Comparison of ENCODE assay signal across 17 cellular contexts in genomic region chr1:201566933-201567801, GRCh38. TPM values are rescaled to one million over a fixed set of nuclear protein-coding genes. Genes with fewer than 3 reads are reported as not detected.
A peak's percentile ranks its signal among the peaks of the same experiment; 100 is the strongest.
DNase-seq lines count a peak whose midpoint lies in the region; ATAC-seq, FAIRE-seq and TF ChIP-seq lines count a peak whose summit lies in the region.
"Had no signal": no experiment of that assay in that cellular context is flagged by ENCODE, and none has a peak within 500 bp of the region (broad histone marks: within the 10 kb centered on the region; RNA-seq: fewer than 3 reads in every experiment).

No MANE protein-coding gene starts in this region.

- H3K79me1 ChIP-seq in neuronal stem cell (ENCODE audit: low read depth, low read length) = no peaks in the 10 kb centered on the region

- no peak overlapping the region for H3K4me2 ChIP-seq in neuronal stem cell (ENCODE audit: insufficient read depth, low read length, poor library complexity, severe bottlenecking)
- no peak overlapping the region for H3K4me2 ChIP-seq in Karpas-422 (ENCODE audit: low read depth, low read length, poor library complexity, severe bottlenecking)

- no peak overlapping the region for H3K4me3 Mint-ChIP-seq in brain
- no peak overlapping the region for H3K4me3 Mint-ChIP-seq in activated naive CD4-positive, alpha-beta T cell treated with anti-CD3 and anti-CD28 coated beads, Interleukin-2, amount 10 ng/mL, durations not matched to agents 7 days and 5 days
- H3K4me3 Mint-ChIP-seq: activated CD4-positive, alpha-beta T cell treated with anti-CD3 and anti-CD28 coated beads, Interleukin-2, amount 10 ng/mL, durations not matched to agents 7 days and 5 days; nephron; stimulated activated naive B cell treated with anti-CD40 and anti-IgM and Interleukin-4, amounts not matched to agents 10 μg/mL and 1 μg/mL and 100 μg/mL, for 72 hours; type B pancreatic cell had no signal

- no peaks in the 10 kb centered on the region for H3K79me2 ChIP-seq in Karpas-422 (ENCODE audit: low read length)

- H3K9me3 ChIP-seq in neuronal stem cell (replicated peaks in 1 of 2; ENCODE audit: control insufficient read depth in 2 of 2, insufficient read depth in 1 of 2, low read depth in 1 of 2, low read length in 2 of 2) = no peaks in the 10 kb centered on the region
- H3K9me3 ChIP-seq in kidney (ENCODE audit: control insufficient read depth in 1 of 2, low read length in 2 of 2) = no peaks in the 10 kb centered on the region
- H3K9me3 ChIP-seq in Karpas-422 (ENCODE audit: low read length) = no peaks in the 10 kb centered on the region

- no peak for ATAC-seq in HG03442 (IDR thresholded peaks at IDR 0.05; ENCODE audit: unreplicated experiment)
- ATAC-seq: stimulated activated naive B cell treated with anti-CD40 and anti-IgM and Interleukin-4, amounts not matched to agents 10 μg/mL and 1 μg/mL and 100 μg/mL, for 72 hours had no signal

- H3K18ac ChIP-seq in neuronal stem cell (ENCODE audit: low read length) = peak overlapping the region; percentile 67

- no peak overlapping the region for H2BK12ac ChIP-seq in neuronal stem cell (ENCODE audit: low read length)

- no peak overlapping the region for H2BK5ac ChIP-seq in neuronal stem cell (ENCODE audit: low read length)

- H3K27me3 ChIP-seq in neuronal stem cell (ENCODE audit: control insufficient read depth in 3 of 3, insufficient read depth in 3 of 3, low read depth in 1 of 3, low read length in 3 of 3) (no peaks in the 10 kb centered on the region), Karpas-422 (ENCODE audit: low read length) (no peaks in the 10 kb centered on the region)

- FAIRE-seq in kidney (lab: Jason Lieb, UNC) = no peak
- FAIRE-seq: HTR-8/SVneo had no signal

- no peak overlapping the region for H3K4me3 ChIP-seq in neuronal stem cell (ENCODE audit: low read length in 2 of 2)
- no peak overlapping the region for H3K4me3 ChIP-seq in kidney (ENCODE audit: low read length in 2 of 2)
- no peak overlapping the region for H3K4me3 ChIP-seq in Karpas-422 (ENCODE audit: low read length)

- no CpG with 5 or more reads among the region's 10 CpGs for WGBS in neuronal stem cell (ENCODE audit: extremely low coverage in 2 of 2, insufficient read length in 2 of 2, insufficient replicate concordance in 1 of 2), 2 donors

- H3K36me3 ChIP-seq in neuronal stem cell (replicated peaks in 1 of 2; ENCODE audit: control insufficient read depth in 2 of 2, insufficient read depth in 2 of 2, low read length in 2 of 2) (no peaks in the 10 kb centered on the region), kidney (ENCODE audit: control insufficient read depth in 1 of 2, insufficient read depth in 2 of 2, low read length in 2 of 2) (no peaks in the 10 kb centered on the region), Karpas-422 (ENCODE audit: insufficient read depth, low read length) (no peaks in the 10 kb centered on the region)

- H2AFZ ChIP-seq in neuronal stem cell (ENCODE audit: low read length) = no peak overlapping the region
- no peak overlapping the region for H2AFZ ChIP-seq in Karpas-422 (ENCODE audit: low read length)

- no peak overlapping the region for H3K4ac ChIP-seq in neuronal stem cell (ENCODE audit: low read length)

- H4K20me1 ChIP-seq in Karpas-422 (ENCODE audit: insufficient read depth, low read depth, low read length) = no peaks in the 10 kb centered on the region

- H3K27ac Mint-ChIP-seq in brain = peak overlapping the region; percentile 38 to 96 (median 78)
- H3K27ac Mint-ChIP-seq in activated naive CD4-positive, alpha-beta T cell treated with anti-CD3 and anti-CD28 coated beads, Interleukin-2, amount 10 ng/mL, durations not matched to agents 7 days and 5 days = no peak overlapping the region
- H3K27ac Mint-ChIP-seq: activated CD4-positive, alpha-beta T cell treated with anti-CD3 and anti-CD28 coated beads, Interleukin-2, amount 10 ng/mL, durations not matched to agents 7 days and 5 days; nephron; stimulated activated naive B cell treated with anti-CD40 and anti-IgM and Interleukin-4, amounts not matched to agents 10 μg/mL and 1 μg/mL and 100 μg/mL, for 72 hours; type B pancreatic cell had no signal

- H3K23ac ChIP-seq in neuronal stem cell (ENCODE audit: low read depth, low read length, poor library complexity) = no peak overlapping the region

- H2BK120ac ChIP-seq in neuronal stem cell (ENCODE audit: low read depth, low read length) = no peak overlapping the region

- no peak overlapping the region for H2BK15ac ChIP-seq in neuronal stem cell (ENCODE audit: low read length)

- peak overlapping the region; percentile 32 for H2AK5ac ChIP-seq in neuronal stem cell (ENCODE audit: low read depth, low read length)

- no peaks in the 10 kb centered on the region for H3K27me3 Mint-ChIP-seq in brain
- peaks cover 11% of the 10 kb centered on the region for H3K27me3 Mint-ChIP-seq in activated naive CD4-positive, alpha-beta T cell treated with anti-CD3 and anti-CD28 coated beads, Interleukin-2, amount 10 ng/mL, durations not matched to agents 7 days and 5 days
- H3K27me3 Mint-ChIP-seq: activated CD4-positive, alpha-beta T cell treated with anti-CD3 and anti-CD28 coated beads, Interleukin-2, amount 10 ng/mL, durations not matched to agents 7 days and 5 days; stimulated activated naive B cell treated with anti-CD40 and anti-IgM and Interleukin-4, amounts not matched to agents 10 μg/mL and 1 μg/mL and 100 μg/mL, for 72 hours; type B pancreatic cell had no signal

- intact Hi-C loops in kidney (cut with DNase I) = loop anchor here (10.0 kb wide), 1 partner anchor 228 kb away; no protein-coding TSS in a partner anchor

- H3K9me3 Mint-ChIP-seq in brain = peaks cover 0 to 7% (median 0%) of the 10 kb centered on the region in 5 experiments
- no peaks in the 10 kb centered on the region for H3K9me3 Mint-ChIP-seq in activated naive CD4-positive, alpha-beta T cell treated with anti-CD3 and anti-CD28 coated beads, Interleukin-2, amount 10 ng/mL, durations not matched to agents 7 days and 5 days
- H3K9me3 Mint-ChIP-seq: activated CD4-positive, alpha-beta T cell treated with anti-CD3 and anti-CD28 coated beads, Interleukin-2, amount 10 ng/mL, durations not matched to agents 7 days and 5 days; nephron; stimulated activated naive B cell treated with anti-CD40 and anti-IgM and Interleukin-4, amounts not matched to agents 10 μg/mL and 1 μg/mL and 100 μg/mL, for 72 hours; type B pancreatic cell had no signal

- DNase-seq in CMK (ENCODE audit: low read depth) = peak; percentile 98
- DNase-seq in NCI-H146 treated with DMSO at 0.1 percent for 48 hours (lab: John Stamatoyannopoulos, UW; ENCODE audit: unreplicated experiment) = peak; percentile 53
- no peak for DNase-seq in neuronal stem cell (ENCODE audit: low spot score)
- DNase-seq in activated naive CD4-positive, alpha-beta T cell treated with anti-CD3 and anti-CD28 coated beads, Interleukin-2, amount 10 ng/mL, durations not matched to agents 7 days and 5 days = no peak
- DNase-seq in kidney = no peak
- DNase-seq in Karpas-422 = no peak
- DNase-seq: activated CD4-positive, alpha-beta T cell treated with anti-CD3 and anti-CD28 coated beads, Interleukin-2, amount 10 ng/mL, durations not matched to agents 7 days and 5 days; activated effector memory CD4-positive, alpha-beta T cell treated with Interleukin-2 at 50 U/mL for 16 hours; H7; NCI-H1092 treated with DMSO at 0.1 percent for 48 hours; stimulated activated CD4-positive, alpha-beta T cell treated with anti-CD3 and anti-CD28 coated beads, Interleukin-1b, Interleukin-23, amount 100 ng/mL, for 48 hours; stimulated activated naive B cell treated with anti-CD40 and anti-IgM and Interleukin-4, amounts not matched to agents 10 μg/mL and 1 μg/mL and 100 μg/mL, for 72 hours had no signal

- CTCF ChIA-PET in activated naive CD4-positive, alpha-beta T cell treated with anti-CD3 and anti-CD28 coated beads, Interleukin-2, amount 10 ng/mL, durations not matched to agents 7 days and 5 days (lab: Charles Lee) = interaction anchor here (0.7 to 2.8 kb wide), 2 partner anchors 8 to 265 kb away, joined by 3 to 12 read pairs; no protein-coding TSS in a partner anchor

- no peak overlapping the region for H3K27ac ChIP-seq in neuronal stem cell (replicated peaks; ENCODE audit: low read length)
- H3K27ac ChIP-seq in kidney (ENCODE audit: low read depth in 2 of 2, low read length in 2 of 2) = no peak overlapping the region
- no peak overlapping the region for H3K27ac ChIP-seq in Karpas-422 (ENCODE audit: low read length)

- no peaks in the 10 kb centered on the region for H3K9me2 ChIP-seq in Karpas-422 (replicated peaks; ENCODE audit: insufficient read depth, low read length)

- peaks cover 56% of the 10 kb centered on the region for H3K4me1 Mint-ChIP-seq in brain
- H3K4me1 Mint-ChIP-seq in activated naive CD4-positive, alpha-beta T cell treated with anti-CD3 and anti-CD28 coated beads, Interleukin-2, amount 10 ng/mL, durations not matched to agents 7 days and 5 days = no peaks in the 10 kb centered on the region
- H3K4me1 Mint-ChIP-seq: activated CD4-positive, alpha-beta T cell treated with anti-CD3 and anti-CD28 coated beads, Interleukin-2, amount 10 ng/mL, durations not matched to agents 7 days and 5 days; stimulated activated naive B cell treated with anti-CD40 and anti-IgM and Interleukin-4, amounts not matched to agents 10 μg/mL and 1 μg/mL and 100 μg/mL, for 72 hours had no signal

- peak overlapping the region; percentile 19 for H4K8ac ChIP-seq in neuronal stem cell (ENCODE audit: low read depth, low read length)

- H3K36me3 Mint-ChIP-seq in brain = no peaks in the 10 kb centered on the region
- no peaks in the 10 kb centered on the region for H3K36me3 Mint-ChIP-seq in activated naive CD4-positive, alpha-beta T cell treated with anti-CD3 and anti-CD28 coated beads, Interleukin-2, amount 10 ng/mL, durations not matched to agents 7 days and 5 days
- H3K36me3 Mint-ChIP-seq: stimulated activated naive B cell treated with anti-CD40 and anti-IgM and Interleukin-4, amounts not matched to agents 10 μg/mL and 1 μg/mL and 100 μg/mL, for 72 hours; type B pancreatic cell had no signal

- H4K91ac ChIP-seq in neuronal stem cell (ENCODE audit: low read depth, low read length, poor library complexity) = no peak overlapping the region

- H3K14ac ChIP-seq in neuronal stem cell (ENCODE audit: low read length) = no peak overlapping the region

- TF ChIP-seq CTCF in brain (conservative IDR thresholded peaks at IDR 0.05) = no peak
- TF ChIP-seq CTCF in kidney (IDR thresholded peaks at IDR 0.05; ENCODE audit: borderline replicate concordance, extremely low read depth, insufficient read depth) = no peak

- H3K4me1 ChIP-seq in neuronal stem cell (ENCODE audit: control insufficient read depth in 2 of 2, insufficient read depth in 1 of 2, low read depth in 1 of 2, low read length in 2 of 2) = peaks cover 0 to 9% of the 10 kb centered on the region in 2 donors
- peaks cover 0 to 5% of the 10 kb centered on the region in 2 donors for H3K4me1 ChIP-seq in kidney (ENCODE audit: control insufficient read depth in 1 of 2, insufficient read depth in 1 of 2, low read depth in 1 of 2, low read length in 2 of 2)
- peaks cover 12% of the 10 kb centered on the region for H3K4me1 ChIP-seq in Karpas-422 (ENCODE audit: low read length)

- H3K9ac ChIP-seq in neuronal stem cell (ENCODE audit: low read depth, low read length, poor library complexity) (no peak overlapping the region), kidney (ENCODE audit: low read length in 2 of 2) (no peak overlapping the region), Karpas-422 (ENCODE audit: low read length) (no peak overlapping the region)

RNA-seq across cellular contexts. Expression of gene NAV1, which starts 28.2 kb away (rescaled TPM):
- polyA plus RNA-seq in brain (ENCODE audit: insufficient read depth, low read depth, low replicate concordance) (55.4 TPM), kidney (ENCODE audit: insufficient read depth, low read depth, low replicate concordance) (1.7 TPM)
- 112 TPM for polyA plus RNA-seq in neuronal stem cell (2013, experiment 1 of 2)
- polyA plus RNA-seq in neuronal stem cell (2013, experiment 2 of 2) = 121 TPM
- total RNA-seq in kidney = 23.0 TPM
- 0.83 and 2.9 TPM in 2 replicates for total RNA-seq in Karpas-422 (2014; rRNA removed; shearing (Covaris generic); ENCODE audit: low replicate concordance)

Comparison
In these comparisons a context has a peak if more than half of its experiments do, and no peak if none do; other contexts are left out.
1. DNase-seq: peak in CMK (single experiment) and NCI-H146 treated with DMSO at 0.1 percent for 48 hours (single experiment); none in neuronal stem cell (single experiment), activated naive CD4-positive, alpha-beta T cell treated with anti-CD3 and anti-CD28 coated beads, Interleukin-2, amount 10 ng/mL, durations not matched to agents 7 days and 5 days (single experiment), kidney (single experiment) and Karpas-422 (single experiment).